Comparison of ENCODE assay signal across 8 cellular contexts in genomic region chr1:1231400-1232223, GRCh38. TPM values are rescaled to one million over a fixed set of nuclear protein-coding genes. Genes with fewer than 3 reads are reported as not detected.
DNase-seq lines count a peak whose midpoint lies in the region; ATAC-seq and TF ChIP-seq lines count a peak whose summit lies in the region.

A gene with protein sequence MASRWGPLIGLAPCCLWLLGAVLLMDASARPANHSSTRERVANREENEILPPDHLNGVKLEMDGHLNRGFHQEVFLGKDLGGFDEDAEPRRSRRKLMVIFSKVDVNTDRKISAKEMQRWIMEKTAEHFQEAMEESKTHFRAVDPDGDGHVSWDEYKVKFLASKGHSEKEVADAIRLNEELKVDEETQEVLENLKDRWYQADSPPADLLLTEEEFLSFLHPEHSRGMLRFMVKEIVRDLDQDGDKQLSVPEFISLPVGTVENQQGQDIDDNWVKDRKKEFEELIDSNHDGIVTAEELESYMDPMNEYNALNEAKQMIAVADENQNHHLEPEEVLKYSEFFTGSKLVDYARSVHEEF (minus strand): TSS chr1:1232001. CDS start chr1:1228772, 3,229 bp downstream.

- H3K36me3 ChIP-seq in KOPT-K1 (ENCODE audit: insufficient read depth, low read length) (peaks cover 40% of the 10 kb centered on the region; the same call in 1 of the 2 replicates), Peyer's patch (peaks cover 0 to 30% (median 0%) of the 10 kb centered on the region in 3 donors), muscle layer of colon (ENCODE audit: insufficient read depth, low read length) (peaks cover 17% of the 10 kb centered on the region)

- H3K4me3 ChIP-seq in Peyer's patch (peak within 1 kb of the TSS; percentile 88 to 100 (median 96)), muscle layer of colon (ENCODE audit: low read depth in 1 of 2, low read length in 2 of 2) (peak within 1 kb of the TSS; percentile 66 to 99)

- H3K27me3 ChIP-seq in Peyer's patch (no peaks in the 10 kb centered on the region), muscle layer of colon (ENCODE audit: control insufficient read depth in 1 of 2, insufficient read depth in 2 of 2, low read length in 2 of 2) (peaks cover 0 to 2% of the 10 kb centered on the region in 2 donors)

- TF ChIP-seq POLR2A in Peyer's patch (IDR thresholded peaks at IDR 0.05): peak; percentile 44 to 77

- peak within 1 kb of the TSS; percentile 76 for H3K9ac ChIP-seq in muscle layer of colon (ENCODE audit: low read length)

- no peaks in the 10 kb centered on the region for H3K9me3 ChIP-seq in KOPT-K1 (ENCODE audit: insufficient read depth, low read length, poor library complexity, severe bottlenecking)
- no peaks in the 10 kb centered on the region for H3K9me3 ChIP-seq in Peyer's patch
- no peaks in the 10 kb centered on the region for H3K9me3 ChIP-seq in muscle layer of colon (ENCODE audit: low read length)

- ATAC-seq in GM21825 (IDR thresholded peaks at IDR 0.05; ENCODE audit: unreplicated experiment): peak; percentile 78
- peak; percentile 91 for ATAC-seq in esophagus mucosa

- TF ChIP-seq CTCF in Peyer's patch (IDR thresholded peaks at IDR 0.05): no peak

- DNase-seq in DMS79 treated with DMSO at 0.1 percent for 48 hours (lab: John Stamatoyannopoulos, UW) (peak; percentile 91), Peyer's patch (peak; percentile 95 to 98 (median 98))
- DNase-seq in activated T-cell treated with anti-CD3 and anti-CD28 coated beads, Interleukin-2, amount 50 U/mL, for 48 hours: peak; percentile 96 to 97
- peak; percentile 91 to 94 for DNase-seq in stimulated activated CD8-positive, alpha-beta memory T cell treated with anti-CD3 and anti-CD28 coated beads, Interleukin-7, amount 100 ng/mL, for 1 hour (ENCODE audit: low read depth in 2 of 2)

- peaks cover 3 to 30% (median 17%) of the 10 kb centered on the region in 4 donors for H3K4me1 ChIP-seq in Peyer's patch
- H3K4me1 ChIP-seq in muscle layer of colon (ENCODE audit: insufficient read depth, low read length): peaks cover 25% of the 10 kb centered on the region

- H3K27ac ChIP-seq in KOPT-K1 (ENCODE audit: low read depth, low read length, poor library complexity, severe bottlenecking) (peak within 1 kb of the TSS; percentile 79), Peyer's patch (peak within 1 kb of the TSS; percentile 95 to 98 (median 97)), muscle layer of colon (ENCODE audit: low read depth, low read length) (peak within 1 kb of the TSS; percentile 75)

RNA-seq across cellular contexts. Expression of the gene that starts here (rescaled TPM):
- total RNA-seq in Peyer's patch (100 to 1,000 TPM in 3 of 4 donors, 10 to 100 TPM in 1; 88.3 to 280 (median 177) TPM), esophagus mucosa (69.9 TPM)

Comparison
In these comparisons a context has a peak if more than half of its experiments do, and no peak if none do; other contexts are left out.
1. Peak in every context shown above with its lines: DNase-seq, ATAC-seq, H3K4me3 ChIP-seq and H3K27ac ChIP-seq.